ENCODE assay signal across 1 cellular context in genomic region chr17:39674702-39675389, GRCh38.
A peak's percentile ranks its signal among the peaks of the same experiment; 100 is the strongest.
TF ChIP-seq lines count a peak whose summit lies in the region.

No MANE protein-coding gene starts in this region.

TF ChIP-seq in HepG2, 621 proteins besides CTCF, POLR2A, EP300 and RAD21 (continued from another document and continues in another):
- no peak for TF ChIP-seq LBX2 (CRISPR knock-in tag; IDR thresholded peaks at IDR 0.05; ENCODE audit: borderline replicate concordance)
- TF ChIP-seq ATF6 (CRISPR knock-in tag; conservative IDR thresholded peaks at IDR 0.05) = no peak
- TF ChIP-seq, protein P1, sequence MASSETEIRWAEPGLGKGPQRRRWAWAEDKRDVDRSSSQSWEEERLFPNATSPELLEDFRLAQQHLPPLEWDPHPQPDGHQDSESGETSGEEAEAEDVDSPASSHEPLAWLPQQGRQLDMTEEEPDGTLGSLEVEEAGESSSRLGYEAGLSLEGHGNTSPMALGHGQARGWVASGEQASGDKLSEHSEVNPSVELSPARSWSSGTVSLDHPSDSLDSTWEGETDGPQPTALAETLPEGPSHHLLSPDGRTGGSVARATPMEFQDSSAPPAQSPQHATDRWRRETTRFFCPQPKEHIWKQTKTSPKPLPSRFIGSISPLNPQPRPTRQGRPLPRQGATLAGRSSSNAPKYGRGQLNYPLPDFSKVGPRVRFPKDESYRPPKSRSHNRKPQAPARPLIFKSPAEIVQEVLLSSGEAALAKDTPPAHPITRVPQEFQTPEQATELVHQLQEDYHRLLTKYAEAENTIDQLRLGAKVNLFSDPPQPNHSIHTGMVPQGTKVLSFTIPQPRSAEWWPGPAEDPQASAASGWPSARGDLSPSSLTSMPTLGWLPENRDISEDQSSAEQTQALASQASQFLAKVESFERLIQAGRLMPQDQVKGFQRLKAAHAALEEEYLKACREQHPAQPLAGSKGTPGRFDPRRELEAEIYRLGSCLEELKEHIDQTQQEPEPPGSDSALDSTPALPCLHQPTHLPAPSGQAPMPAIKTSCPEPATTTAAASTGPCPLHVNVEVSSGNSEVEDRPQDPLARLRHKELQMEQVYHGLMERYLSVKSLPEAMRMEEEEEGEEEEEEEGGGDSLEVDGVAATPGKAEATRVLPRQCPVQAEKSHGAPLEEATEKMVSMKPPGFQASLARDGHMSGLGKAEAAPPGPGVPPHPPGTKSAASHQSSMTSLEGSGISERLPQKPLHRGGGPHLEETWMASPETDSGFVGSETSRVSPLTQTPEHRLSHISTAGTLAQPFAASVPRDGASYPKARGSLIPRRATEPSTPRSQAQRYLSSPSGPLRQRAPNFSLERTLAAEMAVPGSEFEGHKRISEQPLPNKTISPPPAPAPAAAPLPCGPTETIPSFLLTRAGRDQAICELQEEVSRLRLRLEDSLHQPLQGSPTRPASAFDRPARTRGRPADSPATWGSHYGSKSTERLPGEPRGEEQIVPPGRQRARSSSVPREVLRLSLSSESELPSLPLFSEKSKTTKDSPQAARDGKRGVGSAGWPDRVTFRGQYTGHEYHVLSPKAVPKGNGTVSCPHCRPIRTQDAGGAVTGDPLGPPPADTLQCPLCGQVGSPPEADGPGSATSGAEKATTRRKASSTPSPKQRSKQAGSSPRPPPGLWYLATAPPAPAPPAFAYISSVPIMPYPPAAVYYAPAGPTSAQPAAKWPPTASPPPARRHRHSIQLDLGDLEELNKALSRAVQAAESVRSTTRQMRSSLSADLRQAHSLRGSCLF (CRISPR knock-in tag; IDR thresholded peaks at IDR 0.05; ENCODE audit: borderline replicate concordance) = no peak
- no peak for TF ChIP-seq FOXP1 (IDR thresholded peaks at IDR 0.05)
- peak; percentile 67 for TF ChIP-seq FOXP1 (CRISPR knock-in tag; IDR thresholded peaks at IDR 0.05)
- TF ChIP-seq GABPA (IDR thresholded peaks at IDR 0.05; ENCODE audit: low read depth, low read length) = peak; percentile 63
- TF ChIP-seq GABPA (CRISPR knock-in tag; IDR thresholded peaks at IDR 0.05; ENCODE audit: low read depth) = peak; percentile 92
- TF ChIP-seq, protein P2, sequence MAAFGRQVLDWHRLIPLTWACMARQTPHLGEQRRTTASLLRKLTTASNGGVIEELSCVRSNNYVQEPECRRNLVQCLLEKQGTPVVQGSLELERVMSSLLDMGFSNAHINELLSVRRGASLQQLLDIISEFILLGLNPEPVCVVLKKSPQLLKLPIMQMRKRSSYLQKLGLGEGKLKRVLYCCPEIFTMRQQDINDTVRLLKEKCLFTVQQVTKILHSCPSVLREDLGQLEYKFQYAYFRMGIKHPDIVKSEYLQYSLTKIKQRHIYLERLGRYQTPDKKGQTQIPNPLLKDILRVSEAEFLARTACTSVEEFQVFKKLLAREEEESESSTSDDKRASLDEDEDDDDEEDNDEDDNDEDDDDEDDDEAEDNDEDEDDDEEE (CRISPR knock-in tag; IDR thresholded peaks at IDR 0.05) = no peak
- peak; percentile 73; the same call in 1 of the 2 replicates for TF ChIP-seq ZNF614 (CRISPR knock-in tag; IDR thresholded peaks at IDR 0.05; ENCODE audit: borderline replicate concordance)
- TF ChIP-seq SCMH1 (CRISPR knock-in tag; IDR thresholded peaks at IDR 0.05; ENCODE audit: borderline replicate concordance) = no peak
- TF ChIP-seq ZNF496 (CRISPR knock-in tag; IDR thresholded peaks at IDR 0.05; ENCODE audit: insufficient replicate concordance) = no peak
- no peak for TF ChIP-seq ASH2L (IDR thresholded peaks at IDR 0.05; ENCODE audit: insufficient read length, low read depth, low read length)
- TF ChIP-seq HNRNPLL (IDR thresholded peaks at IDR 0.05; ENCODE audit: low read depth, low read length, poor library complexity, severe bottlenecking) = peak; percentile 47
- TF ChIP-seq ZNF34 (CRISPR knock-in tag; IDR thresholded peaks at IDR 0.05; ENCODE audit: borderline replicate concordance) = no peak
- no peak for TF ChIP-seq DMTF1 (CRISPR knock-in tag; IDR thresholded peaks at IDR 0.05)
- TF ChIP-seq ZNF878 (CRISPR knock-in tag; IDR thresholded peaks at IDR 0.05) = no peak
- TF ChIP-seq ZNF274 (CRISPR knock-in tag; IDR thresholded peaks at IDR 0.05) = no peak; the same call in 1 of the 2 replicates
- no peak for TF ChIP-seq NFRKB (IDR thresholded peaks at IDR 0.05)
- TF ChIP-seq THAP8 (CRISPR knock-in tag; IDR thresholded peaks at IDR 0.05; ENCODE audit: borderline replicate concordance) = no peak
- peak; percentile 59 for TF ChIP-seq ZEB1 (IDR thresholded peaks at IDR 0.05; ENCODE audit: insufficient replicate concordance, low read depth)
- TF ChIP-seq ZNF782 (CRISPR knock-in tag; IDR thresholded peaks at IDR 0.05; ENCODE audit: borderline replicate concordance) = no peak
- TF ChIP-seq ZSCAN29 (CRISPR knock-in tag; conservative IDR thresholded peaks at IDR 0.05) = no peak
- no peak; the same call in 1 of the 2 replicates for TF ChIP-seq MED13 (CRISPR knock-in tag; IDR thresholded peaks at IDR 0.05)
- TF ChIP-seq HDAC1 (CRISPR knock-in tag; IDR thresholded peaks at IDR 0.05) = peak; percentile 83
- peak; percentile 51 for TF ChIP-seq PHF5A (CRISPR knock-in tag; IDR thresholded peaks at IDR 0.05; ENCODE audit: low read depth, unreplicated experiment)
- peak; percentile 39; the same call in 1 of the 2 replicates for TF ChIP-seq MIER3 (CRISPR knock-in tag; IDR thresholded peaks at IDR 0.05; ENCODE audit: borderline replicate concordance)
- no peak for TF ChIP-seq KDM5A (IDR thresholded peaks at IDR 0.05; ENCODE audit: borderline replicate concordance, low read length)
- TF ChIP-seq ZMYM3 (CRISPR knock-in tag; IDR thresholded peaks at IDR 0.05) = no peak
- TF ChIP-seq, protein P3, sequence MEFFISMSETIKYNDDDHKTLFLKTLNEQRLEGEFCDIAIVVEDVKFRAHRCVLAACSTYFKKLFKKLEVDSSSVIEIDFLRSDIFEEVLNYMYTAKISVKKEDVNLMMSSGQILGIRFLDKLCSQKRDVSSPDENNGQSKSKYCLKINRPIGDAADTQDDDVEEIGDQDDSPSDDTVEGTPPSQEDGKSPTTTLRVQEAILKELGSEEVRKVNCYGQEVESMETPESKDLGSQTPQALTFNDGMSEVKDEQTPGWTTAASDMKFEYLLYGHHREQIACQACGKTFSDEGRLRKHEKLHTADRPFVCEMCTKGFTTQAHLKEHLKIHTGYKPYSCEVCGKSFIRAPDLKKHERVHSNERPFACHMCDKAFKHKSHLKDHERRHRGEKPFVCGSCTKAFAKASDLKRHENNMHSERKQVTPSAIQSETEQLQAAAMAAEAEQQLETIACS (CRISPR knock-in tag; IDR thresholded peaks at IDR 0.05) = no peak
- no peak for TF ChIP-seq ATF1 (CRISPR knock-in tag; IDR thresholded peaks at IDR 0.05)
- no peak for TF ChIP-seq PLRG1 (conservative IDR thresholded peaks at IDR 0.05)
- TF ChIP-seq POLR2AphosphoS2 (IDR thresholded peaks at IDR 0.05; ENCODE audit: low read depth, low read length) = no peak
- no peak for TF ChIP-seq ZNF143 (CRISPR knock-in tag; IDR thresholded peaks at IDR 0.05)
- no peak for TF ChIP-seq HNRNPUL1 (IDR thresholded peaks at IDR 0.05; ENCODE audit: low read depth, low read length)
- TF ChIP-seq ZNF576 (CRISPR knock-in tag; IDR thresholded peaks at IDR 0.05) = no peak
- peak; percentile 74; the same call in 1 of the 2 replicates for TF ChIP-seq MEF2D (CRISPR knock-in tag; IDR thresholded peaks at IDR 0.05)
- TF ChIP-seq MYC (CRISPR knock-in tag; IDR thresholded peaks at IDR 0.05; ENCODE audit: borderline replicate concordance) = no peak
- TF ChIP-seq ZBTB3 (CRISPR knock-in tag; IDR thresholded peaks at IDR 0.05; ENCODE audit: borderline replicate concordance, low read depth) = no peak
- TF ChIP-seq KLF15 (CRISPR knock-in tag; IDR thresholded peaks at IDR 0.05; ENCODE audit: borderline replicate concordance) = no peak
- TF ChIP-seq ZFP90 (CRISPR knock-in tag; IDR thresholded peaks at IDR 0.05; ENCODE audit: borderline replicate concordance) = no peak; the same call in 1 of the 2 replicates
- TF ChIP-seq ZNF230 (CRISPR knock-in tag; IDR thresholded peaks at IDR 0.05) = no peak
- TF ChIP-seq GPN1 (CRISPR knock-in tag; IDR thresholded peaks at IDR 0.05; ENCODE audit: borderline replicate concordance) = no peak
- peak; percentile 70 for TF ChIP-seq HNF1A (IDR thresholded peaks at IDR 0.05; ENCODE audit: low read depth)
- peak; percentile 75; the same call in 1 of the 2 replicates for TF ChIP-seq HNF1A (CRISPR knock-in tag; IDR thresholded peaks at IDR 0.05; ENCODE audit: borderline replicate concordance)
- TF ChIP-seq ZFYVE20 (CRISPR knock-in tag; IDR thresholded peaks at IDR 0.05; ENCODE audit: borderline replicate concordance, low read depth) = no peak
- TF ChIP-seq ZNF350 (CRISPR knock-in tag; IDR thresholded peaks at IDR 0.05; ENCODE audit: borderline replicate concordance, low read depth) = no peak; the same call in 1 of the 2 replicates
- no peak for TF ChIP-seq ZNF841 (CRISPR knock-in tag; IDR thresholded peaks at IDR 0.05; ENCODE audit: borderline replicate concordance)
- no peak for TF ChIP-seq DNMT3B (CRISPR knock-in tag; conservative IDR thresholded peaks at IDR 0.05)
- TF ChIP-seq SAFB2 (CRISPR knock-in tag; IDR thresholded peaks at IDR 0.05; ENCODE audit: borderline replicate concordance, low read depth) = peak; percentile 51; the same call in 1 of the 2 replicates
- TF ChIP-seq SSRP1 (CRISPR knock-in tag; IDR thresholded peaks at IDR 0.05) = no peak
- no peak for TF ChIP-seq SKI (IDR thresholded peaks at IDR 0.05; ENCODE audit: partially characterized antibody)
